34 cellular contexts compared by ENCODE assay signal in the genomic region with DNA sequence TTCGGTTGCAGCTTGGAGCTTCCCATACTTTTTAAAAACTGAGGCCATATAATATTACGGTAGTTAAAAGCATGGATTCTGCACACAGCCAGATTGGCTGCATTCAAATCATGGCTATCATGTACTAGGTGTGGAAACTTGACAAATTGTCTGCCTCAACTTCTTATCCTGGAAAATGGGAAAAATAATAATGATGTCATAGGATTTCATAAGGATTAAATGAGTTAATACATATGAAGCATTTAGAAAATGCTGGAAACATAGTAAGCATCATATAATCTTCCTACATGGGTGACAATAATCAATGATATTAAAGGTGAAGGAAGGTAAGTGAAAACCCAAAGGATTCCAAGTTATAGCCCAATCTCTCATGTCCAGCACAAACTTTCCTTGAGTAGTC.
"Had no signal": no experiment of that assay in that cellular context is flagged by ENCODE, and none has a peak within 500 bp of the region (broad histone marks: within the 10 kb centered on the region; RNA-seq: fewer than 3 reads in every experiment).

No MANE protein-coding gene starts in this region.

- H3K27me3 ChIP-seq: adrenal gland, ascending aorta, body of pancreas, brain microvascular endothelial cell, breast epithelium, cardiac muscle cell had no signal

- H3K4me3 ChIP-seq: adrenal gland, ascending aorta, body of pancreas, breast epithelium, cardiac muscle cell had no signal

- H3K36me3 ChIP-seq: adrenal gland, ascending aorta, breast epithelium, cardiac muscle cell had no signal

- DNase-seq: activated effector memory CD4-positive, alpha-beta T cell treated with anti-CD3 and anti-CD28 coated beads, Interleukin-2, amount 50 U/mL, for 16 hours; activated effector memory CD4-positive, alpha-beta T cell treated with Interleukin-2 at 50 U/mL for 16 hours; activated gamma-delta T cell; activated gamma-delta T cell treated with Interleukin-2 at 50 U/mL for 16 hours; activated naive CD4-positive, alpha-beta T cell; activated naive CD4-positive, alpha-beta T cell treated with anti-CD3 and anti-CD28 coated beads for 36 hours; activated naive CD4-positive, alpha-beta T cell treated with anti-CD3 and anti-CD28 coated beads, Interleukin-2, amount 10 ng/mL, durations not matched to agents 7 days and 5 days; activated naive CD4-positive, alpha-beta T cell treated with anti-CD3 and anti-CD28 coated beads, Interleukin-2, amount 50 U/mL, for 16 hours; activated naive CD4-positive, alpha-beta T cell treated with Interleukin-2 at 50 U/mL for 16 hours; activated naive CD8-positive, alpha-beta T cell treated with anti-CD3 and anti-CD28 coated beads for 36 hours; activated naive CD8-positive, alpha-beta T cell treated with anti-CD3 and anti-CD28 coated beads, Interleukin-2, amount 10 ng/mL, durations not matched to agents 7 days and 5 days; activated naive CD8-positive, alpha-beta T cell treated with anti-CD3 and anti-CD28 coated beads, Interleukin-2, amount 50 U/mL, for 24 hours; activated T-cell treated with anti-CD3 and anti-CD28 coated beads, Interleukin-2, amount 50 U/mL, for 1 hour; activated T-cell treated with anti-CD3 and anti-CD28 coated beads, Interleukin-2, amount 50 U/mL, for 24 hours; activated T-cell treated with anti-CD3 and anti-CD28 coated beads, Interleukin-2, amount 50 U/mL, for 4 hours; activated T-cell treated with anti-CD3 and anti-CD28 coated beads, Interleukin-2, amount 50 U/mL, for 48 hours; activated T-cell treated with anti-CD3 and anti-CD28 coated beads, Interleukin-2, amount 50 U/mL, for 72 hours; adrenal gland; amniotic stem cell; amygdala; anterior cingulate cortex; aorta; body of pancreas; brain microvascular endothelial cell; caudate nucleus; central memory CD4-positive, alpha-beta T cell; cerebellar nuclear complex had no signal

- FAIRE-seq: astrocyte, bronchial epithelial cell had no signal

- H3K9me3 ChIP-seq: adrenal gland, ascending aorta, body of pancreas had no signal

- H3K4me1 ChIP-seq: adrenal gland, ascending aorta, body of pancreas, breast epithelium had no signal

- ATAC-seq: activated naive CD4-positive, alpha-beta T cell treated with anti-CD3 and anti-CD28 coated beads, Interleukin-2, amount 50 U/mL, for 72 hours; activated naive CD8-positive, alpha-beta T cell treated with anti-CD3 and anti-CD28 coated beads, Interleukin-2, amount 50 U/mL, for 24 hours; activated T-cell treated with anti-CD3 and anti-CD28 coated beads, Interleukin-2, amount 50 U/mL, for 4 hours; activated T-cell treated with anti-CD3 and anti-CD28 coated beads, Interleukin-2, amount 50 U/mL, for 72 hours; activated T-helper 17 cell treated with anti-CD3 and anti-CD28 coated beads, Interleukin-2, amount 50 U/mL, for 72 hours; body of pancreas had no signal

- H3K27ac ChIP-seq: adrenal gland, ascending aorta, body of pancreas, brain microvascular endothelial cell, breast epithelium, cardiac muscle cell had no signal
